27 cellular contexts compared by ENCODE assay signal in genomic region chr10:84589526-84590205, GRCh38.
"Had no signal": no experiment of that assay in that cellular context is flagged by ENCODE, and none has a peak within 500 bp of the region (broad histone marks: within the 10 kb centered on the region; RNA-seq: fewer than 3 reads in every experiment).

No MANE protein-coding gene starts in this region.

- H3K4me3 ChIP-seq: colonic mucosa, gastrocnemius medialis, lower lobe of right lung, pancreas, right atrium auricular region, smooth muscle cell, thoracic aorta, transverse colon, upper lobe of right lung, vagina had no signal

- H3K4me3 Mint-ChIP-seq: central memory CD8-positive, alpha-beta T cell; dendritic cell treated with granulocyte-macrophage colony-stimulating factor and Interleukin-4, amounts not matched to agents 40 ng/mL and 50 ng/mL, for 4 days; natural killer cell; neural crest cell; stimulated activated memory B cell treated with anti-CD40 and anti-IgM and Interleukin-4, amounts not matched to agents 10 μg/mL and 1 μg/mL and 100 μg/mL, for 72 hours; stimulated activated naive CD8-positive, alpha-beta T cell treated with anti-CD3 and anti-CD28 coated beads, Interleukin-15, Interleukin-2, amounts not matched to agents 100 ng/mL and 50 ng/mL, for 24 hours had no signal

- H3K9me3 ChIP-seq: colonic mucosa, gastrocnemius medialis, lower lobe of right lung, pancreas, right atrium auricular region, thoracic aorta, transverse colon, upper lobe of right lung, vagina had no signal

- H3K27ac ChIP-seq: colonic mucosa, gastrocnemius medialis, lower lobe of right lung, pancreas, right atrium auricular region, thoracic aorta, transverse colon, upper lobe of right lung, vagina had no signal

- H3K27me3 ChIP-seq: colonic mucosa, gastrocnemius medialis, pancreas, right atrium auricular region, transverse colon, upper lobe of right lung, vagina had no signal

- DNase-seq: colonic mucosa; effector memory CD4-positive, alpha-beta T cell; foreskin fibroblast; gastrocnemius medialis; head of caudate nucleus; left ventricle myocardium superior; lower lobe of right lung; natural killer cell; nucleus accumbens; stimulated activated CD4-positive, alpha-beta T cell treated with anti-CD3 and anti-CD28 coated beads, Interleukin-2, amount 100 ng/mL, for 24 hours; stimulated activated CD4-positive, alpha-beta T cell treated with anti-CD3 and anti-CD28 coated beads, Interleukin-4, amount 100 ng/mL, for 24 hours; transverse colon; upper lobe of right lung had no signal

- H3K36me3 Mint-ChIP-seq: natural killer cell; stimulated activated memory B cell treated with anti-CD40 and anti-IgM and Interleukin-4, amounts not matched to agents 10 μg/mL and 1 μg/mL and 100 μg/mL, for 72 hours had no signal

- ATAC-seq: gastrocnemius medialis; left ventricle myocardium superior; lower lobe of right lung; natural killer cell; sciatic nerve; stimulated activated memory B cell treated with anti-CD40 and anti-IgM and Interleukin-4, amounts not matched to agents 10 μg/mL and 1 μg/mL and 100 μg/mL, for 72 hours; upper lobe of right lung had no signal

- FAIRE-seq: endometrium, keratinocyte, pancreas had no signal

- H3K9me3 Mint-ChIP-seq: central memory CD8-positive, alpha-beta T cell; dendritic cell treated with granulocyte-macrophage colony-stimulating factor and Interleukin-4, amounts not matched to agents 40 ng/mL and 50 ng/mL, for 4 days; natural killer cell; neural crest cell; stimulated activated memory B cell treated with anti-CD40 and anti-IgM and Interleukin-4, amounts not matched to agents 10 μg/mL and 1 μg/mL and 100 μg/mL, for 72 hours; stimulated activated naive CD8-positive, alpha-beta T cell treated with anti-CD3 and anti-CD28 coated beads, Interleukin-15, Interleukin-2, amounts not matched to agents 100 ng/mL and 50 ng/mL, for 24 hours had no signal

- H3K27ac Mint-ChIP-seq: dendritic cell treated with granulocyte-macrophage colony-stimulating factor and Interleukin-4, amounts not matched to agents 40 ng/mL and 50 ng/mL, for 4 days; natural killer cell; progenitor cell of endocrine pancreas; stimulated activated memory B cell treated with anti-CD40 and anti-IgM and Interleukin-4, amounts not matched to agents 10 μg/mL and 1 μg/mL and 100 μg/mL, for 72 hours; stimulated activated naive CD8-positive, alpha-beta T cell treated with anti-CD3 and anti-CD28 coated beads, Interleukin-15, Interleukin-2, amounts not matched to agents 100 ng/mL and 50 ng/mL, for 24 hours had no signal

- H3K27me3 Mint-ChIP-seq: dendritic cell treated with granulocyte-macrophage colony-stimulating factor and Interleukin-4, amounts not matched to agents 40 ng/mL and 50 ng/mL, for 4 days; stimulated activated naive CD8-positive, alpha-beta T cell treated with anti-CD3 and anti-CD28 coated beads, Interleukin-15, Interleukin-2, amounts not matched to agents 100 ng/mL and 50 ng/mL, for 24 hours had no signal

- H3K4me1 Mint-ChIP-seq: central memory CD8-positive, alpha-beta T cell; natural killer cell; stimulated activated memory B cell treated with anti-CD40 and anti-IgM and Interleukin-4, amounts not matched to agents 10 μg/mL and 1 μg/mL and 100 μg/mL, for 72 hours had no signal

- H3K36me3 ChIP-seq: colonic mucosa, gastrocnemius medialis, lower lobe of right lung, pancreas, right atrium auricular region, thoracic aorta, transverse colon, upper lobe of right lung, vagina had no signal

- H3K4me1 ChIP-seq: colonic mucosa, gastrocnemius medialis, lower lobe of right lung, pancreas, right atrium auricular region, transverse colon, upper lobe of right lung, vagina had no signal
